1 cellular context compared by ENCODE assay signal in the genomic region with DNA sequence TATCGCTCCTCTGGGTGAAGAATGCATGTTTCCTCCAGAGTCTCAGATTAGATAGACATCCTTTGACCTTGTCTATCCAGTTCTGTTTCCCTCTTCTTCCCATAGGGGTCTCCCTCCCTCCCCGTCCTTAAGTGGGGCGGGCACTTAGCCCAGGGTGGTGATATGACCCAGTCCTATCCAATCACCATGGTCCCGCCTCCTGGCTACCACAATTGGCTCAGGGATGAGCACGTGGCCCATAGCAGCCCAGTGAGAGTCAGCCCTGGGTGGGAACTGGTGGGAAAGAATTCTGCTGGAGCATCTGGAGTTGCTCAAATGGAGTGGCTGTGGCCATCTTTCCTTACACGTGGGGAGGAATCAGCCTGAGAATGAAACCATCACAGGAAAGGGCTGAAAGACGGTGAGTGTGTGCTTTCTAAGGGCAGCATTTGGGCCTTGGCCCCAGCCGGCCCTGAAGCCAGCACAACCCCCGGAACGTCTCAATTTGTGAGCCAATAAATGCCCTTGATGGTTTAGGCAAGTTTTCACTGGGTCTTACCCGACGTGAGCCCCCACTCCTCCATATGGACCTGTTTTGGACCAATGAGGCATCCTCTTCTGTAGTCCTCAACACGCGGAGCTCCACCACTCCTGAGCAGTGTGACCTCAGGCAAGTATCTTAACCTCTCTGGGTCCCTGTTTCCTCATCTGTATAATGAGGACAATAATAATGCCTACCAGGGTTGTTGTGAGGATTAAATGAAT.
TF ChIP-seq lines count a peak whose summit lies in the region.

No MANE protein-coding gene starts in this region.

TF ChIP-seq in HEK293, 187 proteins besides CTCF, POLR2A, EP300 and RAD21 (continued from another document):
- TF ChIP-seq, protein P1, sequence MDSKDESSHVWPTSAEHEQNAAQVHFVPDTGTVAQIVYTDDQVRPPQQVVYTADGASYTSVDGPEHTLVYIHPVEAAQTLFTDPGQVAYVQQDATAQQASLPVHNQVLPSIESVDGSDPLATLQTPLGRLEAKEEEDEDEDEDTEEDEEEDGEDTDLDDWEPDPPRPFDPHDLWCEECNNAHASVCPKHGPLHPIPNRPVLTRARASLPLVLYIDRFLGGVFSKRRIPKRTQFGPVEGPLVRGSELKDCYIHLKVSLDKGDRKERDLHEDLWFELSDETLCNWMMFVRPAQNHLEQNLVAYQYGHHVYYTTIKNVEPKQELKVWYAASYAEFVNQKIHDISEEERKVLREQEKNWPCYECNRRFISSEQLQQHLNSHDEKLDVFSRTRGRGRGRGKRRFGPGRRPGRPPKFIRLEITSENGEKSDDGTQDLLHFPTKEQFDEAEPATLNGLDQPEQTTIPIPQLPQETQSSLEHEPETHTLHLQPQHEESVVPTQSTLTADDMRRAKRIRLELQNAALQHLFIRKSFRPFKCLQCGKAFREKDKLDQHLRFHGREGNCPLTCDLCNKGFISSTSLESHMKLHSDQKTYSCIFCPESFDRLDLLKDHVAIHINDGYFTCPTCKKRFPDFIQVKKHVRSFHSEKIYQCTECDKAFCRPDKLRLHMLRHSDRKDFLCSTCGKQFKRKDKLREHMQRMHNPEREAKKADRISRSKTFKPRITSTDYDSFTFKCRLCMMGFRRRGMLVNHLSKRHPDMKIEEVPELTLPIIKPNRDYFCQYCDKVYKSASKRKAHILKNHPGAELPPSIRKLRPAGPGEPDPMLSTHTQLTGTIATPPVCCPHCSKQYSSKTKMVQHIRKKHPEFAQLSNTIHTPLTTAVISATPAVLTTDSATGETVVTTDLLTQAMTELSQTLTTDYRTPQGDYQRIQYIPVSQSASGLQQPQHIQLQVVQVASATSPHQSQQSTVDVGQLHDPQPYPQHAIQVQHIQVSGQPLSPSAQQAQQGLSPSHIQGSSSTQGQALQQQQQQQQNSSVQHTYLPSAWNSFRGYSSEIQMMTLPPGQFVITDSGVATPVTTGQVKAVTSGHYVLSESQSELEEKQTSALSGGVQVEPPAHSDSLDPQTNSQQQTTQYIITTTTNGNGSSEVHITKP (tag by site-specific recombination; IDR thresholded peaks at IDR 0.05), result peak; percentile 60
- no peak for TF ChIP-seq BCL11B (tag by site-specific recombination; IDR thresholded peaks at IDR 0.05; ENCODE audit: low read depth)
- TF ChIP-seq SETDB1 (IDR thresholded peaks at IDR 0.05; ENCODE audit: insufficient read length, low read length), result peak; percentile 48
- no peak for TF ChIP-seq ZNF677 (tag by site-specific recombination; IDR thresholded peaks at IDR 0.05)
- TF ChIP-seq SP3 (tag by site-specific recombination; IDR thresholded peaks at IDR 0.05), result peak; percentile 75
- TF ChIP-seq ZNF121 (tag by site-specific recombination; IDR thresholded peaks at IDR 0.05), result no peak
- peak; percentile 29; the same call in 1 of the 2 replicates for TF ChIP-seq GLIS1 (tag by site-specific recombination; IDR thresholded peaks at IDR 0.05)
- TF ChIP-seq ZNF830 (tag by site-specific recombination; IDR thresholded peaks at IDR 0.05; ENCODE audit: low read depth), result no peak
- TF ChIP-seq, protein P2, sequence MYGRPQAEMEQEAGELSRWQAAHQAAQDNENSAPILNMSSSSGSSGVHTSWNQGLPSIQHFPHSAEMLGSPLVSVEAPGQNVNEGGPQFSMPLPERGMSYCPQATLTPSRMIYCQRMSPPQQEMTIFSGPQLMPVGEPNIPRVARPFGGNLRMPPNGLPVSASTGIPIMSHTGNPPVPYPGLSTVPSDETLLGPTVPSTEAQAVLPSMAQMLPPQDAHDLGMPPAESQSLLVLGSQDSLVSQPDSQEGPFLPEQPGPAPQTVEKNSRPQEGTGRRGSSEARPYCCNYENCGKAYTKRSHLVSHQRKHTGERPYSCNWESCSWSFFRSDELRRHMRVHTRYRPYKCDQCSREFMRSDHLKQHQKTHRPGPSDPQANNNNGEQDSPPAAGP (tag by site-specific recombination; IDR thresholded peaks at IDR 0.05), result peak; percentile 43; the same call in 1 of the 2 replicates
- no peak for TF ChIP-seq ZNF624 (tag by site-specific recombination; IDR thresholded peaks at IDR 0.05)
- TF ChIP-seq, protein P3, sequence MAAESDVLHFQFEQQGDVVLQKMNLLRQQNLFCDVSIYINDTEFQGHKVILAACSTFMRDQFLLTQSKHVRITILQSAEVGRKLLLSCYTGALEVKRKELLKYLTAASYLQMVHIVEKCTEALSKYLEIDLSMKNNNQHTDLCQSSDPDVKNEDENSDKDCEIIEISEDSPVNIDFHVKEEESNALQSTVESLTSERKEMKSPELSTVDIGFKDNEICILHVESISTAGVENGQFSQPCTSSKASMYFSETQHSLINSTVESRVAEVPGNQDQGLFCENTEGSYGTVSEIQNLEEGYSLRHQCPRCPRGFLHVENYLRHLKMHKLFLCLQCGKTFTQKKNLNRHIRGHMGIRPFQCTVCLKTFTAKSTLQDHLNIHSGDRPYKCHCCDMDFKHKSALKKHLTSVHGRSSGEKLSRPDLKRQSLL (tag by site-specific recombination; IDR thresholded peaks at IDR 0.05), result no peak
- no peak for TF ChIP-seq ZNF571 (tag by site-specific recombination; IDR thresholded peaks at IDR 0.05)
- TF ChIP-seq, protein P4, sequence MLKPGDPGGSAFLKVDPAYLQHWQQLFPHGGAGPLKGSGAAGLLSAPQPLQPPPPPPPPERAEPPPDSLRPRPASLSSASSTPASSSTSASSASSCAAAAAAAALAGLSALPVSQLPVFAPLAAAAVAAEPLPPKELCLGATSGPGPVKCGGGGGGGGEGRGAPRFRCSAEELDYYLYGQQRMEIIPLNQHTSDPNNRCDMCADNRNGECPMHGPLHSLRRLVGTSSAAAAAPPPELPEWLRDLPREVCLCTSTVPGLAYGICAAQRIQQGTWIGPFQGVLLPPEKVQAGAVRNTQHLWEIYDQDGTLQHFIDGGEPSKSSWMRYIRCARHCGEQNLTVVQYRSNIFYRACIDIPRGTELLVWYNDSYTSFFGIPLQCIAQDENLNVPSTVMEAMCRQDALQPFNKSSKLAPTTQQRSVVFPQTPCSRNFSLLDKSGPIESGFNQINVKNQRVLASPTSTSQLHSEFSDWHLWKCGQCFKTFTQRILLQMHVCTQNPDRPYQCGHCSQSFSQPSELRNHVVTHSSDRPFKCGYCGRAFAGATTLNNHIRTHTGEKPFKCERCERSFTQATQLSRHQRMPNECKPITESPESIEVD (tag by site-specific recombination; IDR thresholded peaks at IDR 0.05), result no peak
- no peak for TF ChIP-seq TCF7L2 (IDR thresholded peaks at IDR 0.05; ENCODE audit: borderline replicate concordance, low read depth, low read length)
- no peak for TF ChIP-seq BCL11A (tag by site-specific recombination; IDR thresholded peaks at IDR 0.05; ENCODE audit: low read depth)
- TF ChIP-seq, protein P5, sequence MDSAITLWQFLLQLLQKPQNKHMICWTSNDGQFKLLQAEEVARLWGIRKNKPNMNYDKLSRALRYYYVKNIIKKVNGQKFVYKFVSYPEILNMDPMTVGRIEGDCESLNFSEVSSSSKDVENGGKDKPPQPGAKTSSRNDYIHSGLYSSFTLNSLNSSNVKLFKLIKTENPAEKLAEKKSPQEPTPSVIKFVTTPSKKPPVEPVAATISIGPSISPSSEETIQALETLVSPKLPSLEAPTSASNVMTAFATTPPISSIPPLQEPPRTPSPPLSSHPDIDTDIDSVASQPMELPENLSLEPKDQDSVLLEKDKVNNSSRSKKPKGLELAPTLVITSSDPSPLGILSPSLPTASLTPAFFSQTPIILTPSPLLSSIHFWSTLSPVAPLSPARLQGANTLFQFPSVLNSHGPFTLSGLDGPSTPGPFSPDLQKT (IDR thresholded peaks at IDR 0.05; ENCODE audit: borderline replicate concordance, low read depth, low read length), result no peak
- peak; percentile 34; the same call in 1 of the 2 replicates for TF ChIP-seq ZNF24 (tag by site-specific recombination; IDR thresholded peaks at IDR 0.05)
- no peak for TF ChIP-seq ZNF707 (tag by site-specific recombination; IDR thresholded peaks at IDR 0.05)
- TF ChIP-seq IKZF3 (tag by site-specific recombination; IDR thresholded peaks at IDR 0.05), result peak; percentile 96
